ENCODE assay signal across 8 cellular contexts in the genomic region with DNA sequence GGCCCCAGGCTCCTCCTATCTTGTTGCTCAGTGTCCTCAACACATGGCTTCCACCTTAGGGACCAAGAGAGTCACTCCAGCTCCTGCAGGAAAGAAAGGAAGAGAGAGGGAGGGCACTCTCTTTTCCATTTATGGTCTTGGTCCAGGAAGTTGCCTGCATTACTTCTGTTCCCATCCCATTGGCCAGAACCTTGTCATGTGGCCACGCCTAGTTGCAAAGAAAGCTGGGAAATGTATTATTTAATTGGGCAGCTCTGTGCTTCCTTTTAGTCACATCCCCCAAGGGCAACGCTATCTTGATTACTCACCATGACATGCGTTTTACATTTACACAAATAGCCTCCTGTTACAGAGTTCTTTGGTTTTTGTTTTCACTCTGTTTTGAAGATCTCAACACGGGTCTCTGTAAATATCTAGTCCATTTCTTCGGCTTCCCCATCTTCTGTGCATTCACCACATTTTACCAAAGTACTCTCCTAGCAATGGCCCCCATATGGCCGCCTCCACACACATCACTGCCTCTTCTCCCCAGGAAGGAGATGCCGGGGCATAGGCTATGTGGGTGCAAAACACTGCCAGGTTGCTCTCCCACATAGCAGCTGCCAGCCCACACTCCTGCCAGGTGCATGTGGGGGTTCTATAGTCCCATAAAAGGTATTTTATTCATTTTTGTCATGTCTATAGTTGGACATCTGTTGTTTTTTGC. TPM values are rescaled to one million over a fixed set of nuclear protein-coding genes. Genes with fewer than 3 reads are reported as not detected.
DNase-seq lines count a peak whose midpoint lies in the region; ATAC-seq, FAIRE-seq and TF ChIP-seq lines count a peak whose summit lies in the region.

No MANE protein-coding gene starts in this region.

- H3K4me2 ChIP-seq in A549: peak overlapping the region; percentile 59

- no peak for FAIRE-seq in A549 (lab: Jason Lieb, UNC)

- ATAC-seq in A549: peak; percentile 81 to 85

- H3K4me1 ChIP-seq in A549 (peaks cover 40% of the 10 kb centered on the region), prostate gland (replicated peaks) (no peaks in the 10 kb centered on the region), thyroid gland (no peaks in the 10 kb centered on the region)

- in situ Hi-C loops in GM13977 (cut with MboI; ENCODE audit: low pct_unique_long_range_greater_than_20kb, low sequenced_read_pairs, unreplicated experiment): loop anchor here (10.0 to 25.0 kb wide), 2 partner anchors 233 to 630 kb away; no protein-coding TSS in a partner anchor

- POLR2A ChIA-PET in A549 (lab: Yijun Ruan, JAX): interaction anchor here (0.6 to 2.1 kb wide), 4 partner anchors 33 to 183 kb away, joined by 3 to 20 read pairs (median 4); a partner anchor contains a TSS

- WGBS in A549 (ENCODE audit: missing lambda C conversion rate): 3% methylated on average over 7 of the region's 7 CpGs
- 84% methylated on average over 7 of the region's 7 CpGs for WGBS in prostate gland
- WGBS in thyroid gland, 2 donors: 86 to 88% methylated on average over 7 of the region's 7 CpGs

- peak; percentile 83 to 99 for DNase-seq in A549 (ENCODE audit: low read depth in 1 of 2, low spot score in 1 of 2)
- peak; percentile 52 for DNase-seq in GM13977 (ENCODE audit: low spot score)
- peak; percentile 98 for DNase-seq in OCI-M1 (lab: John Stamatoyannopoulos, UW)
- DNase-seq in dorsolateral prefrontal cortex: peak in 5 of 10 donors; percentile 26 to 68 (median 44)
- DNase-seq in occipital lobe (lab: John Stamatoyannopoulos, UW): peak; percentile 17
- no peak for DNase-seq in prostate gland (ENCODE audit: low spot score)
- DNase-seq in thyroid gland: no peak
- DNase-seq in activated CD8-positive, alpha-beta memory T cell treated with anti-CD3 and anti-CD28 coated beads for 24 hours: no peak

- TF ChIP-seq EP300 in A549 (IDR thresholded peaks at IDR 0.05): no peak

- H3K4me3 ChIP-seq in A549: no peak overlapping the region
- no peak overlapping the region for H3K4me3 ChIP-seq in dorsolateral prefrontal cortex
- H3K4me3 ChIP-seq in prostate gland: no peak overlapping the region
- no peak overlapping the region for H3K4me3 ChIP-seq in thyroid gland (replicated peaks in 1 of 3)

- H3K36me3 ChIP-seq in prostate gland: no peaks in the 10 kb centered on the region
- H3K36me3 ChIP-seq in thyroid gland: no peaks in the 10 kb centered on the region

- peak overlapping the region; percentile 90 to 92 for H3K27ac ChIP-seq in A549
- peak overlapping the region in 39 of 59 donors; percentile 4 to 76 (median 52) for H3K27ac ChIP-seq in dorsolateral prefrontal cortex
- no peak overlapping the region for H3K27ac ChIP-seq in prostate gland
- no peak overlapping the region for H3K27ac ChIP-seq in thyroid gland

- intact Hi-C loops in dorsolateral prefrontal cortex (cut with DNase I): no loop called here
- intact Hi-C loops in prostate gland (cut with DNase I): loop anchor here (10.0 kb wide), 1 partner anchor 637 kb away; no protein-coding TSS in a partner anchor
- intact Hi-C loops in thyroid gland (cut with DNase I): no loop called here

- TF ChIP-seq RAD21 in A549 (conservative IDR thresholded peaks at IDR 0.05 in 1 of 2, IDR thresholded peaks at IDR 0.05 in 1 of 2): peak in 1 of 2 experiments; percentile 28; a peak in 2 of 5 replicates

- TF ChIP-seq CTCF in A549 (IDR thresholded peaks at IDR 0.05) (no peak), GM13977 (IDR thresholded peaks at IDR 0.05; ENCODE audit: extremely low read depth, insufficient read depth, missing control alignments) (no peak), dorsolateral prefrontal cortex (IDR thresholded peaks at IDR 0.05 in 54 of 56, conservative IDR thresholded peaks at IDR 0.05 in 2 of 56; ENCODE audit: low read depth in 1 of 56, partially characterized antibody in 56 of 56) (no peak), prostate gland (IDR thresholded peaks at IDR 0.05) (no peak), thyroid gland (IDR thresholded peaks at IDR 0.05) (no peak)

- H3K27me3 ChIP-seq in dorsolateral prefrontal cortex (no peaks in the 10 kb centered on the region), prostate gland (replicated peaks; ENCODE audit: insufficient read depth) (no peaks in the 10 kb centered on the region), thyroid gland (no peaks in the 10 kb centered on the region)

- H3K9me3 ChIP-seq in A549: peaks cover 28% of the 10 kb centered on the region
- H3K9me3 ChIP-seq in prostate gland: no peaks in the 10 kb centered on the region
- no peaks in the 10 kb centered on the region for H3K9me3 ChIP-seq in thyroid gland

- TF ChIP-seq POLR2A in A549 (IDR thresholded peaks at IDR 0.05; ENCODE audit: low read length) (no peak), prostate gland (IDR thresholded peaks at IDR 0.05) (no peak), thyroid gland (IDR thresholded peaks at IDR 0.05) (no peak)

- CTCF ChIA-PET in A549 (lab: Yijun Ruan, JAX): interaction anchor here (1.0 to 3.7 kb wide), 7 partner anchors 8 to 229 kb away, joined by 3 to 21 read pairs (median 9); a partner anchor contains a TSS

TF ChIP-seq in A549, 52 proteins besides CTCF, POLR2A, EP300 and RAD21 (continues in another document):
- TF ChIP-seq ESRRA (IDR thresholded peaks at IDR 0.05; ENCODE audit: borderline replicate concordance, low read length): no peak
- TF ChIP-seq, protein P1, sequence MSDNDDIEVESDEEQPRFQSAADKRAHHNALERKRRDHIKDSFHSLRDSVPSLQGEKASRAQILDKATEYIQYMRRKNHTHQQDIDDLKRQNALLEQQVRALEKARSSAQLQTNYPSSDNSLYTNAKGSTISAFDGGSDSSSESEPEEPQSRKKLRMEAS (IDR thresholded peaks at IDR 0.05): no peak; the same call in 1 of the 2 replicates
- peak; percentile 73 for TF ChIP-seq ZNF302 (CRISPR knock-in tag; IDR thresholded peaks at IDR 0.05)
- TF ChIP-seq BHLHE40 (IDR thresholded peaks at IDR 0.05; ENCODE audit: low read depth, low read length): no peak
- TF ChIP-seq, protein P2, sequence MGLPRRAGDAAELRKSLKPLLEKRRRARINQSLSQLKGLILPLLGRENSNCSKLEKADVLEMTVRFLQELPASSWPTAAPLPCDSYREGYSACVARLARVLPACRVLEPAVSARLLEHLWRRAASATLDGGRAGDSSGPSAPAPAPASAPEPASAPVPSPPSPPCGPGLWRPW (IDR thresholded peaks at IDR 0.05): no peak
- peak; percentile 81; the same call in 1 of the 2 replicates for TF ChIP-seq HOXB5 (CRISPR knock-in tag; IDR thresholded peaks at IDR 0.05)
- TF ChIP-seq HEYL (CRISPR knock-in tag; IDR thresholded peaks at IDR 0.05): peak; percentile 77
- TF ChIP-seq MYC (IDR thresholded peaks at IDR 0.05; ENCODE audit: borderline replicate concordance, low read length): no peak
- no peak for TF ChIP-seq CHD2 (IDR thresholded peaks at IDR 0.05; ENCODE audit: low read length, partially characterized antibody)
- TF ChIP-seq, protein P3, sequence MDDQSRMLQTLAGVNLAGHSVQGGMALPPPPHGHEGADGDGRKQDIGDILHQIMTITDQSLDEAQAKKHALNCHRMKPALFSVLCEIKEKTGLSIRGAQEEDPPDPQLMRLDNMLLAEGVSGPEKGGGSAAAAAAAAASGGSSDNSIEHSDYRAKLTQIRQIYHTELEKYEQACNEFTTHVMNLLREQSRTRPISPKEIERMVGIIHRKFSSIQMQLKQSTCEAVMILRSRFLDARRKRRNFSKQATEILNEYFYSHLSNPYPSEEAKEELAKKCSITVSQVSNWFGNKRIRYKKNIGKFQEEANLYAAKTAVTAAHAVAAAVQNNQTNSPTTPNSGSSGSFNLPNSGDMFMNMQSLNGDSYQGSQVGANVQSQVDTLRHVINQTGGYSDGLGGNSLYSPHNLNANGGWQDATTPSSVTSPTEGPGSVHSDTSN (IDR thresholded peaks at IDR 0.05): no peak
- TF ChIP-seq EHF (CRISPR knock-in tag; IDR thresholded peaks at IDR 0.05): peak; percentile 86
- no peak for TF ChIP-seq ZC3H11A (IDR thresholded peaks at IDR 0.05)
- no peak for TF ChIP-seq RNF2 (IDR thresholded peaks at IDR 0.05; ENCODE audit: borderline replicate concordance, low read depth)
- TF ChIP-seq, protein P4, sequence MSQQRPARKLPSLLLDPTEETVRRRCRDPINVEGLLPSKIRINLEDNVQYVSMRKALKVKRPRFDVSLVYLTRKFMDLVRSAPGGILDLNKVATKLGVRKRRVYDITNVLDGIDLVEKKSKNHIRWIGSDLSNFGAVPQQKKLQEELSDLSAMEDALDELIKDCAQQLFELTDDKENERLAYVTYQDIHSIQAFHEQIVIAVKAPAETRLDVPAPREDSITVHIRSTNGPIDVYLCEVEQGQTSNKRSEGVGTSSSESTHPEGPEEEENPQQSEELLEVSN (IDR thresholded peaks at IDR 0.05; ENCODE audit: borderline replicate concordance, low read depth): no peak; the same call in 1 of the 2 replicates
- TF ChIP-seq MAZ (IDR thresholded peaks at IDR 0.05; ENCODE audit: borderline replicate concordance, low read depth, low read length): no peak
- TF ChIP-seq PHF8 (IDR thresholded peaks at IDR 0.05; ENCODE audit: borderline replicate concordance, low read depth): no peak
- no peak for TF ChIP-seq HDAC2 (IDR thresholded peaks at IDR 0.05)
- TF ChIP-seq, protein P5, sequence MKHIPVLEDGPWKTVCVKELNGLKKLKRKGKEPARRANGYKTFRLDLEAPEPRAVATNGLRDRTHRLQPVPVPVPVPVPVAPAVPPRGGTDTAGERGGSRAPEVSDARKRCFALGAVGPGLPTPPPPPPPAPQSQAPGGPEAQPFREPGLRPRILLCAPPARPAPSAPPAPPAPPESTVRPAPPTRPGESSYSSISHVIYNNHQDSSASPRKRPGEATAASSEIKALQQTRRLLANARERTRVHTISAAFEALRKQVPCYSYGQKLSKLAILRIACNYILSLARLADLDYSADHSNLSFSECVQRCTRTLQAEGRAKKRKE (CRISPR knock-in tag; IDR thresholded peaks at IDR 0.05; ENCODE audit: low read depth): peak; percentile 72; the same call in 1 of the 2 replicates
- TF ChIP-seq EHMT2 (IDR thresholded peaks at IDR 0.05; ENCODE audit: low read depth): no peak
- TF ChIP-seq RCOR1 (IDR thresholded peaks at IDR 0.05; ENCODE audit: low read depth, low read length): no peak

RNA-seq across cellular contexts. Expression of a gene that starts 35.7 kb away (rescaled TPM):
- 23.6 and 24.9 TPM in 2 replicates for polyA plus RNA-seq in A549 (2011; rRNA removed)
- 10.9 TPM in 2 replicates for polyA plus RNA-seq in A549 (2012; cell fraction: cytosol; rRNA removed)
- 19.5 and 21.4 TPM in 2 replicates for polyA plus RNA-seq in A549 (2012; cell fraction: nucleus; rRNA removed)
- polyA plus RNA-seq in A549 (2017; fragmentation: RNase III; extraction: RNeasy Plus Mini Kit Qiagen cat#74134 plus additional on column Dnase treatment): 10.2 to 11.2 TPM (median 10.4 TPM) in 3 replicates
- 22.2 and 24.4 TPM in 2 replicates for polyA minus RNA-seq in A549 (2011; rRNA and poly(A)+ RNA removed)
- total RNA-seq in dorsolateral prefrontal cortex: 100 to 1,000 TPM in 82 of 120 experiments, 10 to 100 TPM in 38; 67.0 to 236 (median 109) TPM
- 58.6 TPM for total RNA-seq in occipital lobe
- 10 to 100 TPM; 19.9 to 70.9 TPM for total RNA-seq in prostate gland
- 10 to 100 TPM; 29.7 to 42.4 (median 30.9) TPM for total RNA-seq in thyroid gland

Comparison
In these comparisons a context has a peak if more than half of its experiments do, and no peak if none do; other contexts are left out.
1. DNase-seq: peak in A549 (2 of 2), GM13977 (single experiment), OCI-M1 (single experiment) and occipital lobe (single experiment); none in prostate gland (single experiment), thyroid gland (0 of 2) and activated CD8-positive, alpha-beta memory T cell treated with anti-CD3 and anti-CD28 coated beads for 24 hours (single experiment).
2. H3K27ac ChIP-seq: peak in A549 (2 of 2) and dorsolateral prefrontal cortex (39 of 59); none in prostate gland (0 of 2) and thyroid gland (0 of 3).